In genomic region chr4:16893141-16893571, GRCh38 we compare ENCODE assay signal across 14 cellular contexts. TPM values are rescaled to one million over a fixed set of nuclear protein-coding genes. Genes with fewer than 3 reads are reported as not detected.
DNase-seq lines count a peak whose midpoint lies in the region; TF ChIP-seq lines count a peak whose summit lies in the region.
"Had no signal": no experiment of that assay in that cellular context is flagged by ENCODE, and none has a peak within 500 bp of the region (broad histone marks: within the 10 kb centered on the region; RNA-seq: fewer than 3 reads in every experiment).

No MANE protein-coding gene starts in this region.

- DNase-seq in EH (ENCODE audit: low read depth) = peak; percentile 55
- peak; percentile 42 for DNase-seq in M059J (ENCODE audit: low read depth)
- no peak for DNase-seq in esophagus muscularis mucosa (ENCODE audit: extremely low spot score)
- DNase-seq in osteocyte (ENCODE audit: extremely low spot score, unreplicated experiment) = no peak
- no peak for DNase-seq in DMS153 (lab: John Stamatoyannopoulos, UW)
- no peak for DNase-seq in NCI-H146 treated with DMSO at 0.1 percent for 48 hours (lab: John Stamatoyannopoulos, UW; ENCODE audit: unreplicated experiment)
- DNase-seq in stimulated activated CD4-positive, alpha-beta T cell treated with anti-CD3 and anti-CD28 coated beads, Interleukin-1b, Interleukin-23, amount 100 ng/mL, for 48 hours = no peak
- DNase-seq: EL, NCI-H748 treated with DMSO at 0.1 percent for 48 hours, nucleus accumbens had no signal

- peaks cover 46% of the 10 kb centered on the region for H3K4me1 Mint-ChIP-seq in osteocyte (ENCODE audit: unreplicated experiment)

- H3K27ac ChIP-seq in esophagus muscularis mucosa (replicated peaks in 1 of 4) = peak overlapping the region in 3 of 4 donors; percentile 8 to 41 (median 29)

- no peaks in the 10 kb centered on the region for H3K27me3 Mint-ChIP-seq in osteocyte (ENCODE audit: unreplicated experiment)

- WGBS in esophagus muscularis mucosa = 16% methylated on average over 1 of the region's 1 CpG

- no peaks in the 10 kb centered on the region for H3K9me3 ChIP-seq in esophagus muscularis mucosa
- H3K9me3 ChIP-seq: gastroesophageal sphincter had no signal

- peak overlapping the region; percentile 54 for H3K27ac Mint-ChIP-seq in osteocyte (ENCODE audit: unreplicated experiment)
- H3K27ac Mint-ChIP-seq: T-helper 1 cell treated with Interleukin-12 subunit alpha and Interleukin-12 subunit beta and Interleukin-4 antibody, amounts not matched to agents 30 μg/mL and 1 μg/mL, for 36 hours had no signal

- intact Hi-C loops in esophagus muscularis mucosa (cut with DNase I) = no loop called here

- no peaks in the 10 kb centered on the region for H3K36me3 Mint-ChIP-seq in osteocyte (ENCODE audit: unreplicated experiment)

- H3K4me3 ChIP-seq in esophagus muscularis mucosa = peak overlapping the region; percentile 15 to 27 (median 24)

- no peak for TF ChIP-seq POLR2A in esophagus muscularis mucosa (IDR thresholded peaks at IDR 0.05; ENCODE audit: low read depth)

- H3K4me3 Mint-ChIP-seq in osteocyte (ENCODE audit: unreplicated experiment) = peak overlapping the region; percentile 52
- H3K4me3 Mint-ChIP-seq: T-helper 1 cell treated with Interleukin-12 subunit alpha and Interleukin-12 subunit beta and Interleukin-4 antibody, amounts not matched to agents 30 μg/mL and 1 μg/mL, for 36 hours had no signal

- TF ChIP-seq CTCF in esophagus muscularis mucosa (IDR thresholded peaks at IDR 0.05) (no peak), osteocyte (IDR thresholded peaks at IDR 0.05) (no peak)

- H3K27me3 ChIP-seq in esophagus muscularis mucosa = peaks cover 0 to 10% (median 0%) of the 10 kb centered on the region in 4 donors
- H3K27me3 ChIP-seq: gastroesophageal sphincter had no signal

- no peak for TF ChIP-seq EP300 in esophagus muscularis mucosa (IDR thresholded peaks at IDR 0.05)

- no peaks in the 10 kb centered on the region for H3K9me3 Mint-ChIP-seq in osteocyte (ENCODE audit: unreplicated experiment)
- H3K9me3 Mint-ChIP-seq: T-helper 1 cell treated with Interleukin-12 subunit alpha and Interleukin-12 subunit beta and Interleukin-4 antibody, amounts not matched to agents 30 μg/mL and 1 μg/mL, for 36 hours had no signal

- H3K36me3 ChIP-seq in esophagus muscularis mucosa = peaks cover 0 to under 1% (median 0%) of the 10 kb centered on the region in 4 donors
- H3K36me3 ChIP-seq: gastroesophageal sphincter had no signal

- peaks cover 0 to 25% (median 15%) of the 10 kb centered on the region in 4 donors for H3K4me1 ChIP-seq in esophagus muscularis mucosa

RNA-seq across cellular contexts. Expression of gene LDB2, which starts 5.3 kb away (rescaled TPM):
- total RNA-seq in M059J (2014; rRNA removed; shearing (Covaris generic)) = 26.9 and 33.5 TPM in 2 replicates
- total RNA-seq in esophagus muscularis mucosa (10 to 100 TPM; 16.2 to 31.7 (median 22.4) TPM), osteocyte (5.2 and 8.7 TPM in 2 replicates)
- total RNA-seq: activated naive CD4-positive, alpha-beta T cell treated with anti-CD3 and anti-CD28 coated beads, Interleukin-2, amount 50 U/mL, for 72 hours; LHCN-M2 had no signal

Comparison
In these comparisons a context has a peak if more than half of its experiments do, and no peak if none do; other contexts are left out.
1. DNase-seq: peak in EH (single experiment) and M059J (single experiment); none in esophagus muscularis mucosa (single experiment), osteocyte (single experiment), DMS153 (single experiment), NCI-H146 treated with DMSO at 0.1 percent for 48 hours (single experiment) and stimulated activated CD4-positive, alpha-beta T cell treated with anti-CD3 and anti-CD28 coated beads, Interleukin-1b, Interleukin-23, amount 100 ng/mL, for 48 hours (single experiment).